8 cellular contexts compared by ENCODE assay signal in the genomic region with DNA sequence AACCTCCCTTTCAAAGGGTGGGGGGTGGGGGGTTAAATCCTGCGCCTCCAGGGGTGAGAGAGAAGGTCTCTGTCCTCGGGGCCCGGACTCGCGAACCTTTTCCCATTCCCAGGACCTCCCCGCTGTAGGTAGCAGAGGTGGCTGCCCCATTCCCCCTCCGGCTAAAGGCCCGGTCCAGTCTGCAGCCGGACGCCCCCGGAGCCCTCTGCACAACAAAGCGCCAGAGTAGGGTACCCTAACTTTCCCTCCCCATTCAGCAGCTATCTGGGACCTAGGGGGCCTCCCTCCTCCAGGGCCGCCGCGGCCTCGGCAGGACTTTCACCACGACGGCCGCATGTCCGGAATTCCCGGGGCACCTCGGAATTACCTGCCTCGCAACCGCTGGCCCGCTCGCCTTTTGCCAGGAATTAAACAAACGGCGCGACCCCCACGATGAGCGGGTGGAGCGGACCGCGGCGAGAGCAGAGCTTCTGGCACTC. TPM values are rescaled to one million over a fixed set of nuclear protein-coding genes. Genes with fewer than 3 reads are reported as not detected.
A peak's percentile ranks its signal among the peaks of the same experiment; 100 is the strongest.
DNase-seq lines count a peak whose midpoint lies in the region; ATAC-seq and TF ChIP-seq lines count a peak whose summit lies in the region.

No MANE protein-coding gene starts in this region.

- H3K36me3 ChIP-seq in esophagus (ENCODE audit: control insufficient read depth in 2 of 2, insufficient read depth in 2 of 2, low read length in 1 of 2), result no peaks in the 10 kb centered on the region

- no peak for TF ChIP-seq CTCF in GM13977 (IDR thresholded peaks at IDR 0.05; ENCODE audit: extremely low read depth, insufficient read depth, missing control alignments)

- WGBS in esophagus, 2 donors, result 0 to 1% methylated on average over 35 of the region's 35 CpGs

- H3K27ac ChIP-seq in esophagus (ENCODE audit: low read depth in 2 of 2, low read length in 1 of 2), result peak overlapping the region; percentile 72 to 95

- no peaks in the 10 kb centered on the region for H3K9me3 Mint-ChIP-seq in natural killer cell treated with Interleukin-12 subunit alpha and Interleukin-12 subunit beta and Interleukin-15 and Interleukin-18, amount 100 ng/mL, for 72 hours

- peak overlapping the region; percentile 99 for H3K4me3 Mint-ChIP-seq in natural killer cell treated with Interleukin-12 subunit alpha and Interleukin-12 subunit beta and Interleukin-15 and Interleukin-18, amount 100 ng/mL, for 72 hours

- H3K9me3 ChIP-seq in esophagus (ENCODE audit: control insufficient read depth in 2 of 2, insufficient read depth in 1 of 2, low read depth in 1 of 2, low read length in 1 of 2), result no peaks in the 10 kb centered on the region

- peak overlapping the region; percentile 70 to 74 for H3K4me3 ChIP-seq in esophagus (ENCODE audit: low read depth in 1 of 2, low read length in 2 of 2)

- peak; percentile 27 for DNase-seq in 8988T
- DNase-seq in GM13977 (ENCODE audit: low spot score), result peak; percentile 39
- peak; percentile 17 for DNase-seq in UCSD-AML1 (lab: John Stamatoyannopoulos, UW; ENCODE audit: unreplicated experiment)
- peak; percentile 65 for DNase-seq in natural killer cell treated with Interleukin-12 subunit alpha and Interleukin-12 subunit beta and Interleukin-15 and Interleukin-18, amount 100 ng/mL, for 72 hours (ENCODE audit: low spot score)
- no peak for DNase-seq in superior temporal gyrus (ENCODE audit: extremely low spot score)
- DNase-seq in NAMALWA (ENCODE audit: low spot score), result no peak

- no peak for ATAC-seq in natural killer cell treated with Interleukin-12 subunit alpha and Interleukin-12 subunit beta and Interleukin-15 and Interleukin-18, amount 100 ng/mL, for 72 hours
- no peak for ATAC-seq in HG02840 (IDR thresholded peaks at IDR 0.05; ENCODE audit: low FRiP score, unreplicated experiment)

- in situ Hi-C loops in GM13977 (cut with MboI; ENCODE audit: low pct_unique_long_range_greater_than_20kb, low sequenced_read_pairs, unreplicated experiment), result loop anchor here (5.0 to 25.0 kb wide), 3 partner anchors 142 to 228 kb away; no protein-coding TSS in a partner anchor

- H3K36me3 Mint-ChIP-seq in natural killer cell treated with Interleukin-12 subunit alpha and Interleukin-12 subunit beta and Interleukin-15 and Interleukin-18, amount 100 ng/mL, for 72 hours, result peaks cover 39% of the 10 kb centered on the region

- H3K4me1 Mint-ChIP-seq in natural killer cell treated with Interleukin-12 subunit alpha and Interleukin-12 subunit beta and Interleukin-15 and Interleukin-18, amount 100 ng/mL, for 72 hours (ENCODE audit: low read depth in 2 of 2), result peaks cover 34 to 39% of the 10 kb centered on the region in 2 donors

- H3K27ac Mint-ChIP-seq in natural killer cell treated with Interleukin-12 subunit alpha and Interleukin-12 subunit beta and Interleukin-15 and Interleukin-18, amount 100 ng/mL, for 72 hours, result peak overlapping the region; percentile 96 to 99

- no peaks in the 10 kb centered on the region for H3K4me1 ChIP-seq in esophagus (ENCODE audit: control insufficient read depth in 2 of 2, insufficient read depth in 2 of 2, low read length in 1 of 2)

- no peaks in the 10 kb centered on the region for H3K27me3 ChIP-seq in esophagus (ENCODE audit: control insufficient read depth in 1 of 2, insufficient read depth in 2 of 2, low read length in 2 of 2)

- H3K27me3 Mint-ChIP-seq in natural killer cell treated with Interleukin-12 subunit alpha and Interleukin-12 subunit beta and Interleukin-15 and Interleukin-18, amount 100 ng/mL, for 72 hours, result no peaks in the 10 kb centered on the region

RNA-seq across cellular contexts. Expression of gene CDK6, which starts 1.7 kb away (rescaled TPM):
- polyA plus RNA-seq in esophagus, result 1 to 10 TPM; 1.4 to 2.2 TPM
- total RNA-seq in natural killer cell treated with Interleukin-12 subunit alpha and Interleukin-12 subunit beta and Interleukin-15 and Interleukin-18, amount 100 ng/mL, for 72 hours, result 100 to 1,000 TPM; 278 to 404 TPM

Comparison
In these comparisons a context has a peak if more than half of its experiments do, and no peak if none do; other contexts are left out.
1. DNase-seq: peak in 8988T (single experiment), GM13977 (single experiment), UCSD-AML1 (single experiment) and natural killer cell treated with Interleukin-12 subunit alpha and Interleukin-12 subunit beta and Interleukin-15 and Interleukin-18, amount 100 ng/mL, for 72 hours (single experiment); none in superior temporal gyrus (single experiment) and NAMALWA (single experiment).